ENCODE assay signal across 12 cellular contexts in genomic region chr2:112768432-112768831, GRCh38. TPM values are rescaled to one million over a fixed set of nuclear protein-coding genes. Genes with fewer than 3 reads are reported as not detected.
DNase-seq lines count a peak whose midpoint lies in the region; ATAC-seq lines count a peak whose summit lies in the region.
"Had no signal": no experiment of that assay in that cellular context is flagged by ENCODE, and none has a peak within 500 bp of the region (broad histone marks: within the 10 kb centered on the region; RNA-seq: fewer than 3 reads in every experiment).

No MANE protein-coding gene starts in this region.

- H3K4me1 ChIP-seq in GM23248 (ENCODE audit: insufficient read depth) (no peaks in the 10 kb centered on the region; the same call in 1 of the 2 replicates), SJCRH30 (peaks cover 13% of the 10 kb centered on the region)

- DNase-seq in GM23248 (peak; percentile 44), SJCRH30 (peak in 1 of 2 experiments; percentile 45), fibroblast of peridontal ligament (ENCODE audit: extremely low read depth) (peak; percentile 43), HuH-7 (ENCODE audit: low spot score) (no peak)
- no peak for DNase-seq in stimulated activated effector memory CD8-positive, alpha-beta T cell treated with anti-CD3 and anti-CD28 coated beads, Interleukin-12 subunit alpha, Interleukin-12 subunit beta, amount 100 ng/mL, for 72 hours (ENCODE audit: low spot score in 2 of 2)
- DNase-seq: amniotic stem cell; effector memory CD4-positive, alpha-beta T cell; naive B cell; NCI-H187 had no signal

- whole genome bisulfite sequencing in GM23248 (ENCODE audit: low coverage in 1 of 2, low lambda C conversion rate in 2 of 2, missing lambda C conversion rate in 2 of 2), 2 experiments, result 9 to 15% methylated on average over 1 of the region's 1 CpG

- H3K27me3 ChIP-seq in GM23248 (replicated peaks; ENCODE audit: insufficient read depth), result no peaks in the 10 kb centered on the region
- H3K27me3 ChIP-seq in SJCRH30, result no peaks in the 10 kb centered on the region

- no peaks in the 10 kb centered on the region for H3K9me3 ChIP-seq in GM23248 (ENCODE audit: low read depth)
- H3K9me3 ChIP-seq in SJCRH30 (replicated peaks), result no peaks in the 10 kb centered on the region

- H3K4me2 ChIP-seq in GM23248 (ENCODE audit: unreplicated experiment), result peak overlapping the region; percentile 59

- no peak overlapping the region for H3K9ac ChIP-seq in GM23248

- H4K20me1 ChIP-seq in GM23248 (ENCODE audit: insufficient read depth), result no peaks in the 10 kb centered on the region

- H3K4me1 Mint-ChIP-seq in stimulated activated effector memory CD8-positive, alpha-beta T cell treated with anti-CD3 and anti-CD28 coated beads, Interleukin-12 subunit alpha, Interleukin-12 subunit beta, amount 100 ng/mL, for 72 hours, result peaks cover 25% of the 10 kb centered on the region

- H3K4me3 ChIP-seq in GM23248 (0 out of 2 replicates have a peak overlapping the region, but pooled peaks have one; percentile 24), SJCRH30 (no peak overlapping the region)

- peaks cover 8% of the 10 kb centered on the region for H3K79me2 ChIP-seq in GM23248 (ENCODE audit: insufficient read depth)

- peak overlapping the region; percentile 67; the same call in 1 of the 2 replicates for H2AFZ ChIP-seq in GM23248

- no peak for ATAC-seq in stimulated activated effector memory CD8-positive, alpha-beta T cell treated with anti-CD3 and anti-CD28 coated beads, Interleukin-12 subunit alpha, Interleukin-12 subunit beta, amount 100 ng/mL, for 72 hours
- ATAC-seq in GM18520 (IDR thresholded peaks at IDR 0.05; ENCODE audit: unreplicated experiment), result no peak
- no peak for ATAC-seq in HG03196 (IDR thresholded peaks at IDR 0.05; ENCODE audit: unreplicated experiment)

- peak overlapping the region; percentile 37 for H3K27ac Mint-ChIP-seq in stimulated activated effector memory CD8-positive, alpha-beta T cell treated with anti-CD3 and anti-CD28 coated beads, Interleukin-12 subunit alpha, Interleukin-12 subunit beta, amount 100 ng/mL, for 72 hours

- peaks cover 5% of the 10 kb centered on the region; the same call in 1 of the 2 replicates for H3F3A ChIP-seq in GM23248 (ENCODE audit: insufficient read depth)

- H3K4me3 Mint-ChIP-seq in stimulated activated effector memory CD8-positive, alpha-beta T cell treated with anti-CD3 and anti-CD28 coated beads, Interleukin-12 subunit alpha, Interleukin-12 subunit beta, amount 100 ng/mL, for 72 hours, result peak overlapping the region; percentile 13

- H3K36me3 ChIP-seq in GM23248 (ENCODE audit: low read depth), result no peaks in the 10 kb centered on the region
- no peaks in the 10 kb centered on the region for H3K36me3 ChIP-seq in SJCRH30

- H3K27ac ChIP-seq in GM23248 (no peak overlapping the region), SJCRH30 (0 out of 2 replicates have a peak overlapping the region, but pooled peaks have one; percentile 16)

- in situ Hi-C loops in GM23248 (cut with MboI), result no loop called here

- H3K9me2 ChIP-seq in GM23248 (ENCODE audit: insufficient read depth), result no peaks in the 10 kb centered on the region

- no peaks in the 10 kb centered on the region for H3K9me3 Mint-ChIP-seq in stimulated activated effector memory CD8-positive, alpha-beta T cell treated with anti-CD3 and anti-CD28 coated beads, Interleukin-12 subunit alpha, Interleukin-12 subunit beta, amount 100 ng/mL, for 72 hours

- H3K36me3 Mint-ChIP-seq in stimulated activated effector memory CD8-positive, alpha-beta T cell treated with anti-CD3 and anti-CD28 coated beads, Interleukin-12 subunit alpha, Interleukin-12 subunit beta, amount 100 ng/mL, for 72 hours, result no peaks in the 10 kb centered on the region
- H3K36me3 Mint-ChIP-seq: naive B cell had no signal

RNA-seq across cellular contexts. Expression of gene CKAP2L, which starts 4.0 kb away (rescaled TPM):
- 5.2 and 6.6 TPM in 2 replicates for total RNA-seq in GM23248 (2014; rRNA removed; shearing (Covaris generic))
- polyA plus RNA-seq in GM23248 (2016; fragmentation: Nextera tagmentation; extraction: Ambion mirVana), result 9.0 and 10.9 TPM in 2 replicates
- total RNA-seq in SJCRH30 (2014; rRNA removed; shearing (Covaris generic)), result 31.0 and 33.7 TPM in 2 replicates

RNA-seq across cellular contexts. Expression of gene IL1A, which starts 15.9 kb away (rescaled TPM):
- 0.54 TPM in 1 of 2 replicates, not detected in the other for total RNA-seq in GM23248 (2014; rRNA removed; shearing (Covaris generic))
- polyA plus RNA-seq in GM23248 (2016; fragmentation: Nextera tagmentation; extraction: Ambion mirVana), result 0.14 TPM in 1 of 2 replicates, not detected in the other
- total RNA-seq in SJCRH30 (2014; rRNA removed; shearing (Covaris generic)), result not detected in 2 replicates

RNA-seq across cellular contexts. Expression of gene NT5DC4, which starts 47.6 kb away (rescaled TPM):
- total RNA-seq in GM23248 (2014; rRNA removed; shearing (Covaris generic)), result not detected in 2 replicates
- not detected in 2 replicates for polyA plus RNA-seq in GM23248 (2016; fragmentation: Nextera tagmentation; extraction: Ambion mirVana)
- not detected in 2 replicates for total RNA-seq in SJCRH30 (2014; rRNA removed; shearing (Covaris generic))
- total RNA-seq: Daoy had no signal

Comparison
In these comparisons a context has a peak if more than half of its experiments do, and no peak if none do; other contexts are left out.
1. DNase-seq: peak in GM23248 (single experiment) and fibroblast of peridontal ligament (single experiment); none in stimulated activated effector memory CD8-positive, alpha-beta T cell treated with anti-CD3 and anti-CD28 coated beads, Interleukin-12 subunit alpha, Interleukin-12 subunit beta, amount 100 ng/mL, for 72 hours (0 of 2) and HuH-7 (single experiment).